In genomic region chr15:29970402-29970695, GRCh38 we compare ENCODE assay signal across 19 cellular contexts.
DNase-seq lines count a peak whose midpoint lies in the region; ATAC-seq, FAIRE-seq and TF ChIP-seq lines count a peak whose summit lies in the region.
"Had no signal": no experiment of that assay in that cellular context is flagged by ENCODE, and none has a peak within 500 bp of the region (broad histone marks: within the 10 kb centered on the region; RNA-seq: fewer than 3 reads in every experiment).

No MANE protein-coding gene starts in this region.

- peaks cover 1% of the 10 kb centered on the region for H3K4me1 Mint-ChIP-seq in progenitor cell of endocrine pancreas (ENCODE audit: low read depth)

- H3K27ac Mint-ChIP-seq in progenitor cell of endocrine pancreas = no peak overlapping the region
- H3K27ac Mint-ChIP-seq: activated CD8-positive, alpha-beta T cell treated with anti-CD3 and anti-CD28 coated beads, Interleukin-2, amount 10 ng/mL, durations not matched to agents 7 days and 5 days; activated naive CD8-positive, alpha-beta T cell; endodermal cell had no signal

- peak overlapping the region; percentile 94 for H3K27ac ChIP-seq in layer of hippocampus (ENCODE audit: low read depth, low read length)
- H3K27ac ChIP-seq: cardiac muscle cell, sigmoid colon had no signal

- peaks cover 38% of the 10 kb centered on the region for H3K27me3 Mint-ChIP-seq in progenitor cell of endocrine pancreas

- intact Hi-C loops in Right ventricle myocardium inferior (cut with DNase I) = no loop called here

- no peaks in the 10 kb centered on the region for H3K36me3 ChIP-seq in bronchial epithelial cell (ENCODE audit: control insufficient read depth, insufficient read depth, low read length)
- H3K36me3 ChIP-seq: cardiac muscle cell, sigmoid colon had no signal

- H3K4me3 ChIP-seq in LNCaP clone FGC (ENCODE audit: low read depth, low read length) = no peak overlapping the region
- H3K4me3 ChIP-seq in bronchial epithelial cell (ENCODE audit: low read depth, low read length) = no peak overlapping the region
- H3K4me3 ChIP-seq: cardiac muscle cell, sigmoid colon had no signal

- DNase-seq in LNCaP clone FGC (ENCODE audit: low read depth) = peak; percentile 18
- DNase-seq in bronchial epithelial cell (ENCODE audit: low read depth) = peak; percentile 15
- DNase-seq in progenitor cell of endocrine pancreas (ENCODE audit: low spot score, unreplicated experiment) = no peak
- DNase-seq in stimulated activated CD4-positive, alpha-beta T cell treated with anti-CD3 and anti-CD28 coated beads, Interleukin-2, amount 100 ng/mL, for 48 hours = no peak
- DNase-seq in Right ventricle myocardium inferior (ENCODE audit: missing footprints) = no peak
- DNase-seq in D721Med (ENCODE audit: insufficient read length, low spot score) = no peak
- DNase-seq: activated CD8-positive, alpha-beta T cell treated with anti-CD3 and anti-CD28 coated beads, Interleukin-2, amount 10 ng/mL, durations not matched to agents 7 days and 5 days; endodermal cell; KBM-7; kidney glomerular epithelial cell; NCI-H1105; NCI-H526 treated with DMSO at 0.1 percent for 48 hours; occipital lobe; OCI-M1; sigmoid colon had no signal

- peaks cover 3% of the 10 kb centered on the region for H3K27me3 ChIP-seq in bronchial epithelial cell (ENCODE audit: control insufficient read depth, insufficient read depth, low read length)
- no peaks in the 10 kb centered on the region for H3K27me3 ChIP-seq in layer of hippocampus (ENCODE audit: control insufficient read depth, insufficient read depth, low read length)

- H3K9me3 Mint-ChIP-seq in progenitor cell of endocrine pancreas (ENCODE audit: low read depth) = peaks cover 14% of the 10 kb centered on the region

- FAIRE-seq in bronchial epithelial cell (lab: Jason Lieb, UNC) (no peak), D721Med (lab: Jason Lieb, UNC) (no peak)

- ATAC-seq in Right ventricle myocardium inferior = no peak
- ATAC-seq: activated CD8-positive, alpha-beta T cell treated with anti-CD3 and anti-CD28 coated beads, Interleukin-2, amount 10 ng/mL, durations not matched to agents 7 days and 5 days; HCT116 had no signal

- H3K4me3 Mint-ChIP-seq in progenitor cell of endocrine pancreas (ENCODE audit: low read depth) = peak overlapping the region; percentile 72
- H3K4me3 Mint-ChIP-seq: activated CD8-positive, alpha-beta T cell treated with anti-CD3 and anti-CD28 coated beads, Interleukin-2, amount 10 ng/mL, durations not matched to agents 7 days and 5 days had no signal

- TF ChIP-seq CTCF in LNCaP clone FGC (IDR thresholded peaks at IDR 0.05; ENCODE audit: control insufficient read depth, extremely low read depth, insufficient read depth) (no peak), bronchial epithelial cell (IDR thresholded peaks at IDR 0.05; ENCODE audit: insufficient read depth, low read length, severe bottlenecking) (no peak), progenitor cell of endocrine pancreas (IDR thresholded peaks at IDR 0.05; ENCODE audit: unreplicated experiment) (no peak), D721Med (IDR thresholded peaks at IDR 0.05; ENCODE audit: insufficient read depth, missing control alignments) (no peak)

- no peaks in the 10 kb centered on the region for H3K36me3 Mint-ChIP-seq in progenitor cell of endocrine pancreas (ENCODE audit: insufficient read depth)
- H3K36me3 Mint-ChIP-seq: activated naive CD8-positive, alpha-beta T cell had no signal

Comparison
In these comparisons a context has a peak if more than half of its experiments do, and no peak if none do; other contexts are left out.
1. DNase-seq: peak in LNCaP clone FGC (single experiment) and bronchial epithelial cell (single experiment); none in progenitor cell of endocrine pancreas (single experiment), stimulated activated CD4-positive, alpha-beta T cell treated with anti-CD3 and anti-CD28 coated beads, Interleukin-2, amount 100 ng/mL, for 48 hours (0 of 2), Right ventricle myocardium inferior (single experiment) and D721Med (single experiment).